8 cellular contexts compared by ENCODE assay signal in genomic region chr10:8331896-8332729, GRCh38.
DNase-seq lines count a peak whose midpoint lies in the region; ATAC-seq and TF ChIP-seq lines count a peak whose summit lies in the region.

No MANE protein-coding gene starts in this region.

- no peaks in the 10 kb centered on the region for H4K20me1 ChIP-seq in smooth muscle cell (ENCODE audit: low read depth)

- H3K27ac ChIP-seq in right atrium auricular region, result no peak overlapping the region
- H3K27ac ChIP-seq in adrenal gland, result no peak overlapping the region
- H3K27ac ChIP-seq in iPS DF 6.9 (ENCODE audit: low read length), result no peak overlapping the region
- no peak overlapping the region for H3K27ac ChIP-seq in smooth muscle cell (ENCODE audit: low read depth)

- ATAC-seq in Right ventricle myocardium inferior (peak; percentile 54), HG03159 (IDR thresholded peaks at IDR 0.05; ENCODE audit: unreplicated experiment) (peak; percentile 95), T-helper 17 cell (peak; percentile 93)

- peak overlapping the region; percentile 92 for H3K4me3 Mint-ChIP-seq in T-helper 17 cell

- peak overlapping the region; percentile 70 for H2AFZ ChIP-seq in smooth muscle cell (ENCODE audit: low read depth)

- peak overlapping the region; percentile 99 for H3K27ac Mint-ChIP-seq in T-helper 17 cell

- TF ChIP-seq CTCF in right atrium auricular region (IDR thresholded peaks at IDR 0.05), result no peak
- TF ChIP-seq CTCF in adrenal gland (IDR thresholded peaks at IDR 0.05), result no peak
- TF ChIP-seq CTCF in smooth muscle cell (IDR thresholded peaks at IDR 0.05; ENCODE audit: borderline replicate concordance, insufficient read depth, poor library complexity, severe bottlenecking), result no peak

- intact Hi-C loops in Right ventricle myocardium inferior (cut with DNase I) (no loop called here), adrenal gland (cut with DNase I) (no loop called here)

- H3K9me3 ChIP-seq in right atrium auricular region (no peaks in the 10 kb centered on the region), T-helper 17 cell (ENCODE audit: control insufficient read depth, low read length, poor library complexity, severe bottlenecking) (no peaks in the 10 kb centered on the region), adrenal gland (replicated peaks in 1 of 3) (no peaks in the 10 kb centered on the region), iPS DF 6.9 (ENCODE audit: control insufficient read depth, insufficient read depth, low read length) (no peaks in the 10 kb centered on the region), smooth muscle cell (replicated peaks; ENCODE audit: low read depth) (no peaks in the 10 kb centered on the region)

- H3K4me1 ChIP-seq in right atrium auricular region (peaks cover 0 to 6% of the 10 kb centered on the region in 2 donors), adrenal gland (replicated peaks in 1 of 2) (no peaks in the 10 kb centered on the region), iPS DF 6.9 (ENCODE audit: control insufficient read depth, insufficient read depth, low read length) (no peaks in the 10 kb centered on the region), smooth muscle cell (ENCODE audit: low read depth) (peaks cover 4% of the 10 kb centered on the region)

- no peaks in the 10 kb centered on the region for H3K27me3 Mint-ChIP-seq in T-helper 17 cell

- H3K36me3 ChIP-seq in right atrium auricular region, result no peaks in the 10 kb centered on the region
- no peaks in the 10 kb centered on the region for H3K36me3 ChIP-seq in adrenal gland (replicated peaks in 1 of 2)
- H3K36me3 ChIP-seq in iPS DF 6.9 (ENCODE audit: control insufficient read depth, insufficient read depth, low read length), result no peaks in the 10 kb centered on the region
- no peaks in the 10 kb centered on the region for H3K36me3 ChIP-seq in smooth muscle cell (ENCODE audit: low read depth)

- H3K4me3 ChIP-seq in right atrium auricular region (peak overlapping the region in 1 of 2 donors; percentile 40), adrenal gland (peak overlapping the region in 1 of 4 donors; percentile 38), iPS DF 6.9 (ENCODE audit: low read length) (peak overlapping the region; percentile 23; the same call in 1 of the 2 replicates), smooth muscle cell (peak overlapping the region; percentile 38)

- peaks cover 2% of the 10 kb centered on the region for H3K36me3 Mint-ChIP-seq in T-helper 17 cell (ENCODE audit: low read depth)

- DNase-seq in Right ventricle myocardium inferior (ENCODE audit: missing footprints), result peak; percentile 80
- DNase-seq in right atrium auricular region (ENCODE audit: low spot score), result no peak
- peak; percentile 80 to 88 (median 86) for DNase-seq in T-helper 17 cell
- peak; percentile 13 to 73 (median 22) for DNase-seq in adrenal gland
- DNase-seq in iPS DF 6.9 (ENCODE audit: low read depth, low spot score), result peak; percentile 16
- DNase-seq in smooth muscle cell (lab: John Stamatoyannopoulos, UW; ENCODE audit: unreplicated experiment), result no peak
- DNase-seq in DMS153 treated with DMSO at 0.1 percent for 48 hours (lab: John Stamatoyannopoulos, UW; ENCODE audit: unreplicated experiment), result no peak

- peak overlapping the region; percentile 88 for H3K4me2 ChIP-seq in smooth muscle cell

- H3K79me2 ChIP-seq in smooth muscle cell (ENCODE audit: low read depth), result no peaks in the 10 kb centered on the region

- H3K27me3 ChIP-seq in right atrium auricular region (no peaks in the 10 kb centered on the region), adrenal gland (peaks cover 9% of the 10 kb centered on the region), iPS DF 6.9 (ENCODE audit: control insufficient read depth, insufficient read depth, low read length) (peaks cover 4% of the 10 kb centered on the region; the same call in 1 of the 2 replicates), smooth muscle cell (ENCODE audit: low read depth) (peaks cover 34% of the 10 kb centered on the region)

- no peak for TF ChIP-seq POLR2A in adrenal gland (IDR thresholded peaks at IDR 0.05)

- peaks cover 38% of the 10 kb centered on the region for H3K4me1 Mint-ChIP-seq in T-helper 17 cell

- WGBS in adrenal gland, 4 donors, result 3 to 9% (median 4%) methylated on average over 15 to 34 of the region's 34 CpGs
- no CpG with 5 or more reads among the region's 34 CpGs for WGBS in iPS DF 6.9 (ENCODE audit: insufficient coverage, insufficient read length)
- WGBS in smooth muscle cell (ENCODE audit: low lambda C conversion rate), result 8% methylated on average over 33 of the region's 34 CpGs

- H3K9ac ChIP-seq in smooth muscle cell (ENCODE audit: low read depth), result no peak overlapping the region

- H3F3A ChIP-seq in smooth muscle cell (ENCODE audit: low read depth), result no peaks in the 10 kb centered on the region

Comparison
In these comparisons a context has a peak if more than half of its experiments do, and no peak if none do; other contexts are left out.
1. DNase-seq: peak in Right ventricle myocardium inferior (single experiment), T-helper 17 cell (3 of 3), adrenal gland (7 of 7) and iPS DF 6.9 (single experiment); none in right atrium auricular region (single experiment), smooth muscle cell (single experiment) and DMS153 treated with DMSO at 0.1 percent for 48 hours (single experiment).
2. Peak in every context shown above with its lines, with median percentiles within 50 percentile points of each other: ATAC-seq.